In genomic region chr16:70430667-70431536, GRCh38 we compare ENCODE assay signal across 8 cellular contexts. TPM values are rescaled to one million over a fixed set of nuclear protein-coding genes. Genes with fewer than 3 reads are reported as not detected.
DNase-seq lines count a peak whose midpoint lies in the region; ATAC-seq and TF ChIP-seq lines count a peak whose summit lies in the region.

No MANE protein-coding gene starts in this region.

- WGBS in esophagus squamous epithelium, 2 donors = 58 to 62% methylated on average over 7 to 10 of the region's 11 CpGs

- H3K9me3 ChIP-seq in esophagus squamous epithelium = no peaks in the 10 kb centered on the region

- H3K4me3 Mint-ChIP-seq in activated CD4-positive, alpha-beta memory T cell treated with anti-CD3 and anti-CD28 coated beads, Interleukin-2, amount 10 ng/mL, durations not matched to agents 7 days and 5 days = no peak overlapping the region

- H3K9me3 Mint-ChIP-seq in activated CD4-positive, alpha-beta memory T cell treated with anti-CD3 and anti-CD28 coated beads, Interleukin-2, amount 10 ng/mL, durations not matched to agents 7 days and 5 days = no peaks in the 10 kb centered on the region

- peak; percentile 76 for DNase-seq in GF-D8 (lab: John Stamatoyannopoulos, UW)
- peak; percentile 47 for DNase-seq in KG1 (lab: John Stamatoyannopoulos, UW)
- DNase-seq in activated CD4-positive, alpha-beta memory T cell treated with anti-CD3 and anti-CD28 coated beads, Interleukin-2, amount 10 ng/mL, durations not matched to agents 7 days and 5 days = peak; percentile 45
- no peak for DNase-seq in esophagus squamous epithelium (lab: John Stamatoyannopoulos, UW)
- DNase-seq in stimulated activated CD4-positive, alpha-beta T cell treated with anti-CD3 and anti-CD28 coated beads, Interleukin-12 subunit alpha, Interleukin-12 subunit beta, amount 100 ng/mL, for 48 hours (ENCODE audit: low read depth in 2 of 3, low spot score in 1 of 3) = peak in 2 of 3 donors; percentile 31 to 37
- DNase-seq in NCI-H1930 (lab: John Stamatoyannopoulos, UW) = no peak
- DNase-seq in HPDE6-E6E7 (ENCODE audit: extremely low spot score) = no peak

- H3K27me3 ChIP-seq in esophagus squamous epithelium = no peaks in the 10 kb centered on the region

- intact Hi-C loops in esophagus squamous epithelium (cut with DNase I) = no loop called here

- peak overlapping the region in 3 of 4 donors; percentile 45 to 80 (median 66) for H3K27ac ChIP-seq in esophagus squamous epithelium

- H3K4me1 ChIP-seq in esophagus squamous epithelium = peaks cover 50 to 82% (median 60%) of the 10 kb centered on the region in 3 donors

- H3K36me3 Mint-ChIP-seq in activated CD4-positive, alpha-beta memory T cell treated with anti-CD3 and anti-CD28 coated beads, Interleukin-2, amount 10 ng/mL, durations not matched to agents 7 days and 5 days (ENCODE audit: low read depth) = peaks cover 12% of the 10 kb centered on the region

- CTCF ChIA-PET in activated CD4-positive, alpha-beta memory T cell treated with anti-CD3 and anti-CD28 coated beads, Interleukin-2, amount 10 ng/mL, durations not matched to agents 7 days and 5 days (lab: Charles Lee) = no interaction called here

- H3K27ac Mint-ChIP-seq in activated CD4-positive, alpha-beta memory T cell treated with anti-CD3 and anti-CD28 coated beads, Interleukin-2, amount 10 ng/mL, durations not matched to agents 7 days and 5 days = peak overlapping the region; percentile 77

- no peaks in the 10 kb centered on the region for H3K27me3 Mint-ChIP-seq in activated CD4-positive, alpha-beta memory T cell treated with anti-CD3 and anti-CD28 coated beads, Interleukin-2, amount 10 ng/mL, durations not matched to agents 7 days and 5 days

- no peaks in the 10 kb centered on the region for H3K36me3 ChIP-seq in esophagus squamous epithelium

- peak; percentile 41 for ATAC-seq in GM21619 (IDR thresholded peaks at IDR 0.05; ENCODE audit: unreplicated experiment)

- H3K4me1 Mint-ChIP-seq in activated CD4-positive, alpha-beta memory T cell treated with anti-CD3 and anti-CD28 coated beads, Interleukin-2, amount 10 ng/mL, durations not matched to agents 7 days and 5 days = peaks cover 42% of the 10 kb centered on the region

- no peak for TF ChIP-seq CTCF in esophagus squamous epithelium (IDR thresholded peaks at IDR 0.05)

- no peak overlapping the region for H3K4me3 ChIP-seq in esophagus squamous epithelium

- TF ChIP-seq POLR2A in esophagus squamous epithelium (IDR thresholded peaks at IDR 0.05) = no peak

- POLR2A ChIA-PET in activated CD4-positive, alpha-beta memory T cell treated with anti-CD3 and anti-CD28 coated beads, Interleukin-2, amount 10 ng/mL, durations not matched to agents 7 days and 5 days (lab: Charles Lee) = interaction anchor here (2.0 kb wide), 1 partner anchor 50 kb away, joined by 10 read pairs; no protein-coding TSS in a partner anchor

RNA-seq across cellular contexts. Expression of gene ST3GAL2, which starts 8.0 kb away (rescaled TPM):
- 10 to 100 TPM; 21.6 to 22.7 TPM for total RNA-seq in activated CD4-positive, alpha-beta memory T cell treated with anti-CD3 and anti-CD28 coated beads, Interleukin-2, amount 10 ng/mL, durations not matched to agents 7 days and 5 days
- 1 to 10 TPM in 3 of 4 donors, under 1 TPM in 1; 0.80 to 6.5 (median 3.0) TPM for total RNA-seq in esophagus squamous epithelium

RNA-seq across cellular contexts. Expression of gene FCSK, which starts 23.5 kb away (rescaled TPM):
- 10 to 100 TPM; 17.3 to 17.4 TPM for total RNA-seq in activated CD4-positive, alpha-beta memory T cell treated with anti-CD3 and anti-CD28 coated beads, Interleukin-2, amount 10 ng/mL, durations not matched to agents 7 days and 5 days
- total RNA-seq in esophagus squamous epithelium = 10 to 100 TPM; 10.2 to 13.0 (median 11.0) TPM

Comparison
In these comparisons a context has a peak if more than half of its experiments do, and no peak if none do; other contexts are left out.
1. DNase-seq: peak in GF-D8 (single experiment), KG1 (single experiment), activated CD4-positive, alpha-beta memory T cell treated with anti-CD3 and anti-CD28 coated beads, Interleukin-2, amount 10 ng/mL, durations not matched to agents 7 days and 5 days (single experiment) and stimulated activated CD4-positive, alpha-beta T cell treated with anti-CD3 and anti-CD28 coated beads, Interleukin-12 subunit alpha, Interleukin-12 subunit beta, amount 100 ng/mL, for 48 hours (2 of 3); none in esophagus squamous epithelium (single experiment), NCI-H1930 (0 of 2) and HPDE6-E6E7 (single experiment).